In genomic region chr1:225834417-225835329, GRCh38 we compare ENCODE assay signal across 8 cellular contexts. TPM values are rescaled to one million over a fixed set of nuclear protein-coding genes. Genes with fewer than 3 reads are reported as not detected.
A peak's percentile ranks its signal among the peaks of the same experiment; 100 is the strongest.
DNase-seq lines count a peak whose midpoint lies in the region; ATAC-seq and TF ChIP-seq lines count a peak whose summit lies in the region.
"Had no signal": no experiment of that assay in that cellular context is flagged by ENCODE, and none has a peak within 500 bp of the region (broad histone marks: within the 10 kb centered on the region; RNA-seq: fewer than 3 reads in every experiment).

No MANE protein-coding gene starts in this region.

- intact Hi-C loops in activated CD8-positive, alpha-beta T cell treated with anti-CD3 and anti-CD28 coated beads for 36 hours (cut with micrococcal nuclease), result no loop called here

- POLR2A ChIA-PET in HEK293T (lab: Yijun Ruan, JAX), result interaction anchor here (1.3 kb wide), 1 partner anchor 57 kb away, joined by 3 read pairs; no protein-coding TSS in a partner anchor
- POLR2A ChIA-PET in activated CD8-positive, alpha-beta T cell treated with anti-CD3 and anti-CD28 coated beads for 36 hours (lab: Charles Lee), result no interaction called here

- peaks cover 6% of the 10 kb centered on the region for H3K4me1 ChIP-seq in hepatocyte (ENCODE audit: insufficient read depth)

- H3K27ac ChIP-seq in hepatocyte, result peak overlapping the region; percentile 81

- no peaks in the 10 kb centered on the region for H3K79me2 ChIP-seq in hepatocyte

- H2AFZ ChIP-seq in hepatocyte, result no peak overlapping the region

- H3K27ac Mint-ChIP-seq in activated T-cell treated with anti-CD3 and anti-CD28 coated beads, Interleukin-2, amount 50 U/mL, for 24 hours, result no peak overlapping the region
- H3K27ac Mint-ChIP-seq in activated CD8-positive, alpha-beta T cell treated with anti-CD3 and anti-CD28 coated beads for 36 hours, result no peak overlapping the region

- ATAC-seq in activated CD8-positive, alpha-beta T cell treated with anti-CD3 and anti-CD28 coated beads for 36 hours, result no peak

- TF ChIP-seq CTCF in hepatocyte (IDR thresholded peaks at IDR 0.05; ENCODE audit: poor library complexity), result no peak
- TF ChIP-seq CTCF in activated CD8-positive, alpha-beta T cell treated with anti-CD3 and anti-CD28 coated beads for 36 hours (IDR thresholded peaks at IDR 0.05), result no peak

- H3K9me3 Mint-ChIP-seq in activated T-cell treated with anti-CD3 and anti-CD28 coated beads, Interleukin-2, amount 50 U/mL, for 24 hours, result no peaks in the 10 kb centered on the region
- H3K9me3 Mint-ChIP-seq in activated CD8-positive, alpha-beta T cell treated with anti-CD3 and anti-CD28 coated beads for 36 hours, result no peaks in the 10 kb centered on the region

- peak; percentile 89 for DNase-seq in AG08395 (ENCODE audit: low spot score)
- peak; percentile 74 for DNase-seq in NCI-H2196 treated with DMSO at 0.1 percent for 48 hours (lab: John Stamatoyannopoulos, UW; ENCODE audit: unreplicated experiment)
- DNase-seq in hepatocyte (ENCODE audit: low spot score), result peak; percentile 55
- DNase-seq in HEK293T (ENCODE audit: extremely low spot score), result no peak
- no peak for DNase-seq in activated T-cell treated with anti-CD3 and anti-CD28 coated beads, Interleukin-2, amount 50 U/mL, for 24 hours
- DNase-seq in activated CD8-positive, alpha-beta T cell treated with anti-CD3 and anti-CD28 coated beads for 36 hours, result no peak
- DNase-seq: EL, NCI-H1694 had no signal

- peaks cover 3% of the 10 kb centered on the region for H3K4me1 Mint-ChIP-seq in activated T-cell treated with anti-CD3 and anti-CD28 coated beads, Interleukin-2, amount 50 U/mL, for 24 hours (ENCODE audit: low read depth)
- H3K4me1 Mint-ChIP-seq in activated CD8-positive, alpha-beta T cell treated with anti-CD3 and anti-CD28 coated beads for 36 hours (ENCODE audit: low read depth), result no peaks in the 10 kb centered on the region

- H3K4me2 ChIP-seq in hepatocyte, result no peak overlapping the region

- no peak overlapping the region for H3K4me3 ChIP-seq in hepatocyte

- no peaks in the 10 kb centered on the region for H3K27me3 Mint-ChIP-seq in activated T-cell treated with anti-CD3 and anti-CD28 coated beads, Interleukin-2, amount 50 U/mL, for 24 hours
- H3K27me3 Mint-ChIP-seq in activated CD8-positive, alpha-beta T cell treated with anti-CD3 and anti-CD28 coated beads for 36 hours, result no peaks in the 10 kb centered on the region

- H3K36me3 ChIP-seq in hepatocyte (replicated peaks; ENCODE audit: insufficient read depth, low read depth), result no peaks in the 10 kb centered on the region

- H3K9me2 ChIP-seq in hepatocyte (replicated peaks; ENCODE audit: insufficient read depth), result no peaks in the 10 kb centered on the region

- H3K27me3 ChIP-seq in hepatocyte, result no peaks in the 10 kb centered on the region

- WGBS in hepatocyte (ENCODE audit: low lambda C conversion rate, missing lambda C conversion rate), result 90% methylated on average over 7 of the region's 7 CpGs

- CTCF ChIA-PET in HEK293T (lab: Yijun Ruan, JAX), result interaction anchor here (1.4 kb wide), 1 partner anchor 11 kb away, joined by 5 read pairs; no protein-coding TSS in a partner anchor
- CTCF ChIA-PET in activated CD8-positive, alpha-beta T cell treated with anti-CD3 and anti-CD28 coated beads for 36 hours (lab: Charles Lee), result interaction anchor here (1.4 kb wide), 1 partner anchor 11 kb away, joined by 4 read pairs; no protein-coding TSS in a partner anchor

- H3K4me3 Mint-ChIP-seq in activated T-cell treated with anti-CD3 and anti-CD28 coated beads, Interleukin-2, amount 50 U/mL, for 24 hours, result no peak overlapping the region
- H3K4me3 Mint-ChIP-seq in activated CD8-positive, alpha-beta T cell treated with anti-CD3 and anti-CD28 coated beads for 36 hours, result no peak overlapping the region

- H3K36me3 Mint-ChIP-seq in activated T-cell treated with anti-CD3 and anti-CD28 coated beads, Interleukin-2, amount 50 U/mL, for 24 hours (ENCODE audit: low read depth), result no peaks in the 10 kb centered on the region
- no peaks in the 10 kb centered on the region for H3K36me3 Mint-ChIP-seq in activated CD8-positive, alpha-beta T cell treated with anti-CD3 and anti-CD28 coated beads for 36 hours (ENCODE audit: low read depth)

- H4K20me1 ChIP-seq in hepatocyte (ENCODE audit: insufficient read depth, poor library complexity, severe bottlenecking), result no peaks in the 10 kb centered on the region

- H3K9me3 ChIP-seq in hepatocyte (ENCODE audit: low read depth), result no peaks in the 10 kb centered on the region

TF ChIP-seq in HEK293T, 16 proteins besides CTCF, POLR2A, EP300 and RAD21:
- no peak for TF ChIP-seq FOXA1 (IDR thresholded peaks at IDR 0.05)
- TF ChIP-seq ELF4 (IDR thresholded peaks at IDR 0.05), result no peak
- TF ChIP-seq LEF1 (IDR thresholded peaks at IDR 0.05; ENCODE audit: borderline replicate concordance), result no peak
- TF ChIP-seq ZNF384 (IDR thresholded peaks at IDR 0.05), result no peak; the same call in 1 of the 2 replicates

RNA-seq across cellular contexts. Expression of gene EPHX1, which starts 24.7 kb away (rescaled TPM):
- total RNA-seq in hepatocyte, result 122 and 133 TPM in 2 replicates
- 102 and 138 TPM in 2 replicates for polyA plus RNA-seq in hepatocyte
- total RNA-seq in activated CD8-positive, alpha-beta T cell treated with anti-CD3 and anti-CD28 coated beads for 36 hours, result 1 to 10 TPM; 2.1 to 3.6 TPM

RNA-seq across cellular contexts. Expression of gene TMEM63A, which starts 47.5 kb away (rescaled TPM):
- total RNA-seq in hepatocyte, result 35.8 and 47.5 TPM in 2 replicates
- polyA plus RNA-seq in hepatocyte, result 38.8 and 58.8 TPM in 2 replicates
- 10 to 100 TPM; 51.4 to 54.6 TPM for total RNA-seq in activated CD8-positive, alpha-beta T cell treated with anti-CD3 and anti-CD28 coated beads for 36 hours

RNA-seq across cellular contexts. Expression of gene LEFTY1, which starts 54.3 kb away (rescaled TPM):
- 3.8 and 5.8 TPM in 2 replicates for total RNA-seq in hepatocyte
- polyA plus RNA-seq in hepatocyte, result 3.9 and 4.5 TPM in 2 replicates
- under 1 TPM; 0.16 to 0.83 TPM for total RNA-seq in activated CD8-positive, alpha-beta T cell treated with anti-CD3 and anti-CD28 coated beads for 36 hours

RNA-seq across cellular contexts. Expression of gene SRP9, which starts 57.0 kb away (rescaled TPM):
- total RNA-seq in hepatocyte, result 414 and 445 TPM in 2 replicates
- 309 and 360 TPM in 2 replicates for polyA plus RNA-seq in hepatocyte
- 100 to 1,000 TPM; 275 to 304 TPM for total RNA-seq in activated CD8-positive, alpha-beta T cell treated with anti-CD3 and anti-CD28 coated beads for 36 hours

Comparison
In these comparisons a context has a peak if more than half of its experiments do, and no peak if none do; other contexts are left out.
1. DNase-seq: peak in AG08395 (single experiment), NCI-H2196 treated with DMSO at 0.1 percent for 48 hours (single experiment) and hepatocyte (single experiment); none in HEK293T (single experiment), activated T-cell treated with anti-CD3 and anti-CD28 coated beads, Interleukin-2, amount 50 U/mL, for 24 hours (single experiment) and activated CD8-positive, alpha-beta T cell treated with anti-CD3 and anti-CD28 coated beads for 36 hours (single experiment).
2. RNA of gene EPHX1, which starts 24.7 kb away (total RNA-seq): 122 to 133 TPM in hepatocyte; 2.1 to 3.6 TPM in activated CD8-positive, alpha-beta T cell treated with anti-CD3 and anti-CD28 coated beads for 36 hours; every median in the first group is over 10 times any median in the second.